7 cellular contexts compared by ENCODE assay signal in genomic region chr12:130871286-130872178, GRCh38. TPM values are rescaled to one million over a fixed set of nuclear protein-coding genes. Genes with fewer than 3 reads are reported as not detected.
DNase-seq lines count a peak whose midpoint lies in the region; ATAC-seq and TF ChIP-seq lines count a peak whose summit lies in the region.

RAN (plus strand) TSS chr12:130872066; CDS start chr12:130872594, 528 bp downstream.

- no peaks in the 10 kb centered on the region for H3K27me3 ChIP-seq in hepatocyte

- 13% methylated on average over 68 of the region's 118 CpGs for WGBS in hepatocyte (ENCODE audit: low lambda C conversion rate, missing lambda C conversion rate)

- H3K4me2 ChIP-seq in hepatocyte = peak within 1 kb of the TSS; percentile 93

- no peaks in the 10 kb centered on the region for H3K9me2 ChIP-seq in hepatocyte (replicated peaks; ENCODE audit: insufficient read depth)

- DNase-seq in NCI-H2081 (lab: John Stamatoyannopoulos, UW) = peak; percentile 94
- peak; percentile 87 for DNase-seq in T1000 (lab: John Stamatoyannopoulos, UW)
- DNase-seq in astrocyte of the hippocampus (ENCODE audit: low read depth, low spot score) = peak; percentile 99
- peak; percentile 98 for DNase-seq in hepatocyte (ENCODE audit: low spot score)
- DNase-seq in retinal pigment epithelial cell (ENCODE audit: low read depth) = peak; percentile 61

- H2AFZ ChIP-seq in hepatocyte = peak within 1 kb of the TSS; percentile 84

- peaks cover 30% of the 10 kb centered on the region for H3K79me2 ChIP-seq in hepatocyte

- H3K9me3 ChIP-seq in hepatocyte (ENCODE audit: low read depth) = no peaks in the 10 kb centered on the region

- H4K20me1 ChIP-seq in hepatocyte (ENCODE audit: insufficient read depth, poor library complexity, severe bottlenecking) = peaks cover 31% of the 10 kb centered on the region

- no peak for TF ChIP-seq CTCF in hepatocyte (IDR thresholded peaks at IDR 0.05; ENCODE audit: poor library complexity)
- no peak for TF ChIP-seq CTCF in retinal pigment epithelial cell (conservative IDR thresholded peaks at IDR 0.05; ENCODE audit: low read depth, low read length)

- H3K27ac ChIP-seq in hepatocyte = peak within 1 kb of the TSS; percentile 97

- peaks cover 6% of the 10 kb centered on the region for H3K4me1 ChIP-seq in hepatocyte (ENCODE audit: insufficient read depth)

- peaks cover 5% of the 10 kb centered on the region for H3K36me3 ChIP-seq in hepatocyte (replicated peaks; ENCODE audit: insufficient read depth, low read depth)

- H3K4me3 ChIP-seq in hepatocyte = peak within 1 kb of the TSS; percentile 78
- peak within 1 kb of the TSS; percentile 60 for H3K4me3 ChIP-seq in retinal pigment epithelial cell (ENCODE audit: low read length)

- ATAC-seq in GM18508 (IDR thresholded peaks at IDR 0.05; ENCODE audit: insufficient read depth, unreplicated experiment) (peak; percentile 22), HG02981 (IDR thresholded peaks at IDR 0.05; ENCODE audit: unreplicated experiment) (peak; percentile 71)

RNA-seq across cellular contexts. Expression of gene RAN, which starts in this region (rescaled TPM):
- total RNA-seq in hepatocyte = 292 and 300 TPM in 2 replicates
- 660 and 673 TPM in 2 replicates for polyA plus RNA-seq in hepatocyte

Comparison
In these comparisons a context has a peak if more than half of its experiments do, and no peak if none do; other contexts are left out.
1. Peak in every context shown above with its lines: DNase-seq, ATAC-seq, H3K4me3 ChIP-seq and H3K27ac ChIP-seq.